25 cellular contexts compared by ENCODE assay signal in the genomic region with DNA sequence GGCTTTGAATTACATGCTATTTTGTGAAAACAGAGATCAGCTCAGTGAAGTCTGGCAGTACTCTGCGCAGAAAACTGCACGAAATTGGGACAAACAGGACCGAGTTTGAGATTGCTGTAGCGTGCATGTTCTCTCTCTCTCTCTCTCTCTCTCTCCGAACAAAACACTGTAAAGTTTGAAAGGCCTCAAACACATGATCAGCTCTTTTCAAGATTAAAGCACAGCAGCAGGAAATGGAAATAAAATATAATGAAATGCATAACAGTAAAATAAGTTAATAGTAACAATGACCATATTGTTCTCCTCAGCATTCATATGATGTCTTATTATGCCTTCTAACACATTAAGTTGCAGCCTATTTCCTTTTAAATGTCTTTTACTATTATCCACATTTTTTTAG.
"Had no signal": no experiment of that assay in that cellular context is flagged by ENCODE, and none has a peak within 500 bp of the region (broad histone marks: within the 10 kb centered on the region; RNA-seq: fewer than 3 reads in every experiment).

No MANE protein-coding gene starts in this region.

- H3K27me3 ChIP-seq: MG63, SJCRH30 had no signal

- ATAC-seq: HepG2, Panc1, PC-3 had no signal

- H3K4me1 ChIP-seq: SJCRH30 had no signal

- H3K36me3 ChIP-seq: MG63, SJCRH30 had no signal

- DNase-seq: IMR-90; Karpas-422; KG1; MG63; NCI-H1092; NCI-H1105 treated with DMSO at 0.1 percent for 48 hours; NCI-H1417 treated with DMSO at 0.1 percent for 48 hours; NCI-H146; NCI-H187; NCI-H2029; NCI-H2081 treated with DMSO at 0.1 percent for 48 hours; NCI-H2171; NCI-H226; NCI-H446; NCI-H510A; NCI-H524 treated with DMSO at 0.1 percent for 48 hours; NCI-H69; NCI-H774; NK-92 treated with Interleukin-12 subunit alpha and Interleukin-12 subunit beta, amount 100 ng/mL, for 24 hours; PC-3; SHP77 treated with DMSO at 0.1 percent for 48 hours; SJCRH30 had no signal

- H3K9me3 ChIP-seq: MG63, SJCRH30 had no signal

- H3K4me3 ChIP-seq: MG63, SJCRH30 had no signal

- H3K27ac ChIP-seq: RWPE1, SJCRH30 had no signal
